1 cellular context compared by ENCODE assay signal in genomic region chr17:81489012-81489968, GRCh38.
TF ChIP-seq lines count a peak whose summit lies in the region.

No MANE protein-coding gene starts in this region.

TF ChIP-seq in HepG2, 621 proteins besides CTCF, POLR2A, EP300 and RAD21 (continued from another document and continues in another):
- TF ChIP-seq ZNF318 (CRISPR knock-in tag; IDR thresholded peaks at IDR 0.05) (no peak), LCORL (IDR thresholded peaks at IDR 0.05) (no peak), LCORL (CRISPR knock-in tag; IDR thresholded peaks at IDR 0.05) (0 out of 2 replicates have a peak, but pooled peaks have one; percentile 33), AGO1 (IDR thresholded peaks at IDR 0.05; ENCODE audit: low read depth, low read length, poor library complexity, severe bottlenecking) (no peak), GATAD2A (CRISPR knock-in tag; IDR thresholded peaks at IDR 0.05) (no peak), ZNF431 (CRISPR knock-in tag; IDR thresholded peaks at IDR 0.05; ENCODE audit: borderline replicate concordance, low read depth) (no peak), IKZF5 (CRISPR knock-in tag; IDR thresholded peaks at IDR 0.05) (no peak), TCF12 (IDR thresholded peaks at IDR 0.05) (no peak), TCF12 (CRISPR knock-in tag; IDR thresholded peaks at IDR 0.05) (no peak), ZIK1 (CRISPR knock-in tag; IDR thresholded peaks at IDR 0.05; ENCODE audit: borderline replicate concordance, low read depth) (no peak), ZBTB38 (CRISPR knock-in tag; IDR thresholded peaks at IDR 0.05) (no peak), BRD4 (CRISPR knock-in tag; IDR thresholded peaks at IDR 0.05) (no peak; the same call in 1 of the 2 replicates), ZFX (CRISPR knock-in tag; IDR thresholded peaks at IDR 0.05; ENCODE audit: low read depth) (peak; percentile 27; the same call in 1 of the 2 replicates), MAFK (conservative IDR thresholded peaks at IDR 0.05 in 1 of 2, IDR thresholded peaks at IDR 0.05 in 1 of 2; ENCODE audit: low read length in 2 of 2) (no peak), ZNF615 (CRISPR knock-in tag; IDR thresholded peaks at IDR 0.05; ENCODE audit: borderline replicate concordance) (no peak), ZFY (CRISPR knock-in tag; IDR thresholded peaks at IDR 0.05) (peak; percentile 40; the same call in 1 of the 2 replicates), ZNF574 (CRISPR knock-in tag; IDR thresholded peaks at IDR 0.05) (peak; percentile 20; the same call in 1 of the 2 replicates), TAF15 (IDR thresholded peaks at IDR 0.05; ENCODE audit: low read depth, low read length, poor library complexity, severe bottlenecking) (no peak), ZNF75D (CRISPR knock-in tag; IDR thresholded peaks at IDR 0.05; ENCODE audit: borderline replicate concordance) (no peak), ZNF569 (CRISPR knock-in tag; IDR thresholded peaks at IDR 0.05; ENCODE audit: borderline replicate concordance) (no peak), FOXJ3 (CRISPR knock-in tag; IDR thresholded peaks at IDR 0.05; ENCODE audit: borderline replicate concordance) (no peak), ZNF776 (CRISPR knock-in tag; IDR thresholded peaks at IDR 0.05) (no peak), HNRNPH1 (optimal IDR thresholded peaks at IDR 0.05; ENCODE audit: low read depth, low read length) (no peak), ZNF543 (CRISPR knock-in tag; IDR thresholded peaks at IDR 0.05) (no peak), MIER3 (CRISPR knock-in tag; IDR thresholded peaks at IDR 0.05; ENCODE audit: borderline replicate concordance) (no peak), ZXDC (CRISPR knock-in tag; IDR thresholded peaks at IDR 0.05) (no peak), YEATS4 (CRISPR knock-in tag; IDR thresholded peaks at IDR 0.05; ENCODE audit: borderline replicate concordance) (no peak), ZNF780A (CRISPR knock-in tag; IDR thresholded peaks at IDR 0.05) (no peak), SALL2 (CRISPR knock-in tag; IDR thresholded peaks at IDR 0.05) (no peak), ZSCAN31 (CRISPR knock-in tag; IDR thresholded peaks at IDR 0.05; ENCODE audit: low read depth) (no peak), GTF3A (CRISPR knock-in tag; conservative IDR thresholded peaks at IDR 0.05) (no peak), ZNF20 (CRISPR knock-in tag; IDR thresholded peaks at IDR 0.05) (no peak), ZBTB7A (CRISPR knock-in tag; IDR thresholded peaks at IDR 0.05) (no peak), RERE (CRISPR knock-in tag; IDR thresholded peaks at IDR 0.05; ENCODE audit: low read depth) (no peak), HDAC6 (IDR thresholded peaks at IDR 0.05; ENCODE audit: low read depth, low read length) (no peak), ZNF12 (CRISPR knock-in tag; IDR thresholded peaks at IDR 0.05) (no peak)
- TF ChIP-seq, protein P1, sequence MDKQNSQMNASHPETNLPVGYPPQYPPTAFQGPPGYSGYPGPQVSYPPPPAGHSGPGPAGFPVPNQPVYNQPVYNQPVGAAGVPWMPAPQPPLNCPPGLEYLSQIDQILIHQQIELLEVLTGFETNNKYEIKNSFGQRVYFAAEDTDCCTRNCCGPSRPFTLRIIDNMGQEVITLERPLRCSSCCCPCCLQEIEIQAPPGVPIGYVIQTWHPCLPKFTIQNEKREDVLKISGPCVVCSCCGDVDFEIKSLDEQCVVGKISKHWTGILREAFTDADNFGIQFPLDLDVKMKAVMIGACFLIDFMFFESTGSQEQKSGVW (CRISPR knock-in tag; IDR thresholded peaks at IDR 0.05; ENCODE audit: borderline replicate concordance): no peak
- TF ChIP-seq, protein P2, sequence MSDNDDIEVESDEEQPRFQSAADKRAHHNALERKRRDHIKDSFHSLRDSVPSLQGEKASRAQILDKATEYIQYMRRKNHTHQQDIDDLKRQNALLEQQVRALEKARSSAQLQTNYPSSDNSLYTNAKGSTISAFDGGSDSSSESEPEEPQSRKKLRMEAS (IDR thresholded peaks at IDR 0.05): peak; percentile 59
- TF ChIP-seq, protein P3, sequence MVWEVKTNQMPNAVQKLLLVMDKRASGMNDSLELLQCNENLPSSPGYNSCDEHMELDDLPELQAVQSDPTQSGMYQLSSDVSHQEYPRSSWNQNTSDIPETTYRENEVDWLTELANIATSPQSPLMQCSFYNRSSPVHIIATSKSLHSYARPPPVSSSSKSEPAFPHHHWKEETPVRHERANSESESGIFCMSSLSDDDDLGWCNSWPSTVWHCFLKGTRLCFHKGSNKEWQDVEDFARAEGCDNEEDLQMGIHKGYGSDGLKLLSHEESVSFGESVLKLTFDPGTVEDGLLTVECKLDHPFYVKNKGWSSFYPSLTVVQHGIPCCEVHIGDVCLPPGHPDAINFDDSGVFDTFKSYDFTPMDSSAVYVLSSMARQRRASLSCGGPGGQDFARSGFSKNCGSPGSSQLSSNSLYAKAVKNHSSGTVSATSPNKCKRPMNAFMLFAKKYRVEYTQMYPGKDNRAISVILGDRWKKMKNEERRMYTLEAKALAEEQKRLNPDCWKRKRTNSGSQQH (CRISPR knock-in tag; IDR thresholded peaks at IDR 0.05; ENCODE audit: low read depth): 0 out of 2 replicates have a peak, but pooled peaks have one; percentile 14
